In the genomic region with DNA sequence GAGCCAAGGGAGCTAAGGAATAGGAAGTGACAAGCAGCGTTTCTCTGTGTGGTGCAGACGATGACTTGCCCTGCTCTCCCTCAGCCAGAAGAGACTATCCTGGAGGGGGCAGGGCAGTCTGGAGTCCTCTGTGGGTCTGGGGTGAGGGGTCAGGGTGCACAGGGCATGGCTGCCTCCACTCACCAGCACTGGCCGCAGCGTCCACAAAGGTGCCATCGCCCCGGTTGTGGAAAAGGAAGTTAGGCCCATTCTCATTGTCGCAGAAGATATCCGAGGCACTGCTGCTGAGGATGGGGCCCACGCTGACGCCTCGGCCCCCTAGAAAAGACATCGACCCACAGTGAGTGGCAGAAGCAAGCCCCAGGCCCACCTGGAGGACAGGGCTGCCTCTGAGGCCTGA, we compare ENCODE assay signal across 1 cellular context.
TF ChIP-seq lines count a peak whose summit lies in the region.

No MANE protein-coding gene starts in this region.

TF ChIP-seq in H1, 55 proteins besides CTCF, POLR2A, EP300 and RAD21:
- no peak for TF ChIP-seq CBX5 (IDR thresholded peaks at IDR 0.05; ENCODE audit: low read depth, low read length)
- TF ChIP-seq PHF8 (conservative IDR thresholded peaks at IDR 0.05; ENCODE audit: low read depth, low read length), result no peak
- TF ChIP-seq SP1 (IDR thresholded peaks at IDR 0.05; ENCODE audit: low read depth, low read length), result no peak
- no peak for TF ChIP-seq EZH2 (IDR thresholded peaks at IDR 0.05; ENCODE audit: low read depth, low read length, severe bottlenecking)
- no peak for TF ChIP-seq CBX8 (IDR thresholded peaks at IDR 0.05; ENCODE audit: borderline replicate concordance, low read depth, low read length)
- TF ChIP-seq BRCA1 (IDR thresholded peaks at IDR 0.05; ENCODE audit: low read depth, low read length), result no peak
- no peak for TF ChIP-seq SIN3A (conservative IDR thresholded peaks at IDR 0.05 in 1 of 2, IDR thresholded peaks at IDR 0.05 in 1 of 2; ENCODE audit: low read depth in 1 of 2, low read length in 2 of 2)
- TF ChIP-seq, protein P1, sequence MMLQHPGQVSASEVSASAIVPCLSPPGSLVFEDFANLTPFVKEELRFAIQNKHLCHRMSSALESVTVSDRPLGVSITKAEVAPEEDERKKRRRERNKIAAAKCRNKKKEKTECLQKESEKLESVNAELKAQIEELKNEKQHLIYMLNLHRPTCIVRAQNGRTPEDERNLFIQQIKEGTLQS (IDR thresholded peaks at IDR 0.05; ENCODE audit: insufficient read depth, low read depth, low read length), result no peak
